Comparison of ENCODE assay signal across 8 cellular contexts in the genomic region with DNA sequence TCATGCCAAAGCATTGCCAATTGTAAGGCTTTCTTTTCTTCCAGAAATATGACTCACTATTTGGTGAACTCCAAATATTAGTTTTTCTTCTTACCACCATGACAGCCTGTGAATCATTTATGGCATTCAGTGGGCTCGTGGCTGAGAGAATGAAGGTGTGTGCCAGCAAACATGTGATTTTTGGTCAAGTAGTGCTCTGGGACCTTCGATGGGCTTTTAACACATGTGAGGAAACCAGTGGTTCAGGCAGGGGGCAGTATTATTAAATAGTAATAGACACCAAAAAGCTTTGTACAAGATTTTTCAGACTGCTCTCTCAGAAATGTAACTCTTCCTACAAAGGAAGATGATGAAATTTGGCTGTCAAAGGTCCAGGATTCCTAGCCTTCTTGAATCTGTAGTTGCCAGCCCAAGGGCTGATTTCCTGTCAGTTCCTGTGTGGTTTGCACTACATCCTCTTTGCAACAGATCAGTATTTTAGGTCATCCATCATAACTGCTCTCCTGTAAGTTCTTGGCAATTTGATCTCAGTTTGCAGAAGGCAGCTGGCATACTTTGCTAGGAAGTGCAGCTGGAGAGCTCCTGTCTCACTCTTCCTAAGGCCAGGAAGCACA.
DNase-seq lines count a peak whose midpoint lies in the region; ATAC-seq and TF ChIP-seq lines count a peak whose summit lies in the region.

No MANE protein-coding gene starts in this region.

- no peaks in the 10 kb centered on the region for H3K36me3 ChIP-seq in CD4-positive, CD25-positive, alpha-beta regulatory T cell (ENCODE audit: control insufficient read depth, insufficient read depth, low read length)
- no peaks in the 10 kb centered on the region for H3K36me3 ChIP-seq in SJSA1
- H3K36me3 ChIP-seq in breast epithelium = no peaks in the 10 kb centered on the region
- H3K36me3 ChIP-seq in right lobe of liver = no peaks in the 10 kb centered on the region

- peak overlapping the region; percentile 56 for H3K4me3 ChIP-seq in CD4-positive, CD25-positive, alpha-beta regulatory T cell (ENCODE audit: low read depth, low read length)
- H3K4me3 ChIP-seq in SJSA1 = no peak overlapping the region
- no peak overlapping the region for H3K4me3 ChIP-seq in breast epithelium
- H3K4me3 ChIP-seq in right lobe of liver = no peak overlapping the region

- peaks cover 0 to 4% (median 1%) of the 10 kb centered on the region in 7 donors for H3K9me3 Mint-ChIP-seq in CD4-positive, CD25-positive, alpha-beta regulatory T cell

- intact Hi-C loops in breast epithelium (cut with DNase I; ENCODE audit: low total_unique reads) (no loop called here), right lobe of liver (cut with DNase I) (no loop called here)

- H3K9me3 ChIP-seq in CD4-positive, CD25-positive, alpha-beta regulatory T cell (ENCODE audit: control insufficient read depth in 2 of 2, low read length in 2 of 2) = no peaks in the 10 kb centered on the region
- H3K9me3 ChIP-seq in SJSA1 (replicated peaks) (no peaks in the 10 kb centered on the region), breast epithelium (no peaks in the 10 kb centered on the region), right lobe of liver (no peaks in the 10 kb centered on the region)

- peaks cover 14% of the 10 kb centered on the region for H3K4me1 ChIP-seq in CD4-positive, CD25-positive, alpha-beta regulatory T cell (ENCODE audit: control insufficient read depth, insufficient read depth, low read length, poor library complexity, severe bottlenecking)
- peaks cover 38% of the 10 kb centered on the region for H3K4me1 ChIP-seq in SJSA1 (replicated peaks)
- peaks cover under 1 to 18% of the 10 kb centered on the region in 2 donors for H3K4me1 ChIP-seq in breast epithelium
- peaks cover 0 to 25% (median 8%) of the 10 kb centered on the region in 4 donors for H3K4me1 ChIP-seq in right lobe of liver

- TF ChIP-seq CTCF in breast epithelium (IDR thresholded peaks at IDR 0.05) = peak in 1 of 3 donors; percentile 24
- peak; percentile 25 to 31 (median 28) for TF ChIP-seq CTCF in right lobe of liver (IDR thresholded peaks at IDR 0.05)

- H3K27ac Mint-ChIP-seq in CD4-positive, CD25-positive, alpha-beta regulatory T cell = peak overlapping the region; percentile 22 to 86 (median 72)

- TF ChIP-seq POLR2A in breast epithelium (IDR thresholded peaks at IDR 0.05) (no peak), right lobe of liver (IDR thresholded peaks at IDR 0.05) (no peak)

- H3K27ac ChIP-seq in CD4-positive, CD25-positive, alpha-beta regulatory T cell (ENCODE audit: insufficient read depth, low read length, poor library complexity, severe bottlenecking) = no peak overlapping the region
- H3K27ac ChIP-seq in SJSA1 = peak overlapping the region; percentile 16
- peak overlapping the region; percentile 66 to 70 for H3K27ac ChIP-seq in breast epithelium
- H3K27ac ChIP-seq in right lobe of liver = peak overlapping the region in 1 of 3 donors; percentile 70

- peak in 2 of 3 donors; percentile 20 to 72 for DNase-seq in CD4-positive, CD25-positive, alpha-beta regulatory T cell
- DNase-seq in SJSA1 (ENCODE audit: low read depth in 1 of 2, low spot score in 2 of 2) = peak; percentile 52 to 55
- peak in 1 of 2 donors; percentile 48 for DNase-seq in breast epithelium (ENCODE audit: low spot score in 2 of 2)
- no peak for DNase-seq in right lobe of liver
- peak; percentile 23 to 35 for DNase-seq in stimulated activated CD8-positive, alpha-beta memory T cell treated with anti-CD3 and anti-CD28 coated beads, Interleukin-7, amount 100 ng/mL, for 4 hours (ENCODE audit: low read depth in 2 of 2)

- H3K27me3 ChIP-seq in CD4-positive, CD25-positive, alpha-beta regulatory T cell (ENCODE audit: control insufficient read depth, insufficient read depth, low read length) = no peaks in the 10 kb centered on the region
- no peaks in the 10 kb centered on the region for H3K27me3 ChIP-seq in SJSA1 (replicated peaks)
- no peaks in the 10 kb centered on the region for H3K27me3 ChIP-seq in breast epithelium
- H3K27me3 ChIP-seq in right lobe of liver = no peaks in the 10 kb centered on the region

- H3K4me3 Mint-ChIP-seq in CD4-positive, CD25-positive, alpha-beta regulatory T cell = peak overlapping the region in 3 of 4 donors; percentile 29 to 69 (median 67)

- H3K27me3 Mint-ChIP-seq in CD4-positive, CD25-positive, alpha-beta regulatory T cell = no peaks in the 10 kb centered on the region

- H3K36me3 Mint-ChIP-seq in CD4-positive, CD25-positive, alpha-beta regulatory T cell = peaks cover 10% of the 10 kb centered on the region

- peaks cover 27 to 76% (median 65%) of the 10 kb centered on the region in 4 donors for H3K4me1 Mint-ChIP-seq in CD4-positive, CD25-positive, alpha-beta regulatory T cell

- WGBS in right lobe of liver (ENCODE audit: insufficient coverage, low coverage, low lambda C conversion rate, missing lambda C conversion rate) = 10% methylated on average over 2 of the region's 2 CpGs

- ATAC-seq in CD4-positive, CD25-positive, alpha-beta regulatory T cell (ENCODE audit: low read depth in 2 of 2) = peak; percentile 57 to 74
- ATAC-seq in HG03354 (IDR thresholded peaks at IDR 0.05; ENCODE audit: poor library complexity, severe bottlenecking, unreplicated experiment) (peak; percentile 62), right lobe of liver (peak; percentile 72 to 81 (median 74)), GM19023 (IDR thresholded peaks at IDR 0.05; ENCODE audit: unreplicated experiment) (no peak), HG02571 (IDR thresholded peaks at IDR 0.05; ENCODE audit: unreplicated experiment) (no peak)

Comparison
In these comparisons a context has a peak if more than half of its experiments do, and no peak if none do; other contexts are left out.
1. ATAC-seq: peak in CD4-positive, CD25-positive, alpha-beta regulatory T cell (2 of 2), HG03354 (single experiment) and right lobe of liver (4 of 4); none in GM19023 (single experiment) and HG02571 (single experiment).
2. DNase-seq: peak in CD4-positive, CD25-positive, alpha-beta regulatory T cell (2 of 3), SJSA1 (2 of 2) and stimulated activated CD8-positive, alpha-beta memory T cell treated with anti-CD3 and anti-CD28 coated beads, Interleukin-7, amount 100 ng/mL, for 4 hours (2 of 2); none in right lobe of liver (0 of 3).